13 cellular contexts compared by ENCODE assay signal in genomic region chr7:65809982-65810288, GRCh38.
DNase-seq lines count a peak whose midpoint lies in the region; ATAC-seq and TF ChIP-seq lines count a peak whose summit lies in the region.
"Had no signal": no experiment of that assay in that cellular context is flagged by ENCODE, and none has a peak within 500 bp of the region (broad histone marks: within the 10 kb centered on the region; RNA-seq: fewer than 3 reads in every experiment).

No MANE protein-coding gene starts in this region.

- H3K4me3 Mint-ChIP-seq in glutamatergic neuron (ENCODE audit: unreplicated experiment), result no peak overlapping the region

- DNase-seq in effector CD8-positive, alpha-beta T cell (lab: John Stamatoyannopoulos, UW), result no peak
- no peak for DNase-seq in NCI-H1105 treated with DMSO at 0.1 percent for 48 hours (lab: John Stamatoyannopoulos, UW)
- DNase-seq in glutamatergic neuron, result no peak
- no peak for DNase-seq in pons (ENCODE audit: low spot score)
- DNase-seq: GOT3, head of caudate nucleus, NCI-H1092, NCI-H526 treated with DMSO at 0.1 percent for 48 hours, Right ventricle myocardium superior had no signal

- H3K9me3 Mint-ChIP-seq in glutamatergic neuron (ENCODE audit: unreplicated experiment), result no peaks in the 10 kb centered on the region

- no peaks in the 10 kb centered on the region for H3K36me3 Mint-ChIP-seq in glutamatergic neuron (ENCODE audit: unreplicated experiment)

- H3K4me1 Mint-ChIP-seq in glutamatergic neuron (ENCODE audit: low read depth, unreplicated experiment), result peaks cover 3% of the 10 kb centered on the region

- H3K27ac Mint-ChIP-seq in glutamatergic neuron (ENCODE audit: unreplicated experiment), result no peak overlapping the region

- TF ChIP-seq CTCF in glutamatergic neuron (IDR thresholded peaks at IDR 0.05; ENCODE audit: partially characterized antibody, unreplicated experiment), result no peak

- peaks cover 1% of the 10 kb centered on the region for H3K27me3 Mint-ChIP-seq in glutamatergic neuron (ENCODE audit: unreplicated experiment)

- ATAC-seq in GM18517 (IDR thresholded peaks at IDR 0.05; ENCODE audit: unreplicated experiment), result peak; percentile 40
- ATAC-seq in GM21360 (IDR thresholded peaks at IDR 0.05; ENCODE audit: unreplicated experiment), result peak; percentile 54
- peak; percentile 35 for ATAC-seq in HG02885 (IDR thresholded peaks at IDR 0.05; ENCODE audit: poor library complexity, unreplicated experiment)
- ATAC-seq in HG03571 (IDR thresholded peaks at IDR 0.05; ENCODE audit: unreplicated experiment), result peak; percentile 37
